ENCODE assay signal across 9 cellular contexts in the genomic region with DNA sequence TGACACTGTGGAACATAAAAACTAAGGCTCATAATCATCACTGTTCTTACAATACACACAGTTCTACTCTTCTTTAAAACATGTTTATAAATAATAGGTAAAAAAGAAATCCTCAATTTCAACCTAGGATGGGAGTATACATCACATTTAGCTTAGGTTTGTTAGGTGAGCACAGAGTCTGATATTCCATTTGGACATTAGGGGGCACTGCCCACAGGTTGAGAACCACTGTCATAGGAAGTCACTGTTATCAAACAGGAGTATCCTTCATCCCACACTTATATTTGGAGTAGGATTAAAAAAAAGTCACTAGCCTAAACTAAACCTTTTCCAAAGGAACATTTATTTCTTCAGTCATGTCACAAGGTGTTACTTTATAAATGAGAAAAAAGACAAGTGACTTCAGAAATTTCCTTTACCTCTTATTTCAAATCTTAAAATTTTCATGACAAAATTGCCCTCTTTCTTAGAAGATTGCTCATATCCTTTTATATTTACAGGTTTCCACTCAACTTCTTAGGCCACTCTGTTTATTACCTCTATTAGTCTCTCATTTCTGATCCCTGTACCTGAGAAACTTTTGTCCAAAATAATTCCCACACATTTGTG.
DNase-seq lines count a peak whose midpoint lies in the region; ATAC-seq lines count a peak whose summit lies in the region.
"Had no signal": no experiment of that assay in that cellular context is flagged by ENCODE, and none has a peak within 500 bp of the region (broad histone marks: within the 10 kb centered on the region; RNA-seq: fewer than 3 reads in every experiment).

No MANE protein-coding gene starts in this region.

- in situ Hi-C loops in SK-MEL-5 (cut with HindIII; ENCODE audit: low pct_unique_long_range_greater_than_20kb, low sequenced_read_pairs): no loop called here

- peak; percentile 80 for ATAC-seq in HG02885 (IDR thresholded peaks at IDR 0.05; ENCODE audit: poor library complexity, unreplicated experiment)
- ATAC-seq in HG03457 (IDR thresholded peaks at IDR 0.05; ENCODE audit: unreplicated experiment): no peak

- peak; percentile 2 for DNase-seq in NCI-H2171 treated with DMSO at 0.1 percent for 48 hours (lab: John Stamatoyannopoulos, UW)
- no peak for DNase-seq in NCI-H2171 (lab: John Stamatoyannopoulos, UW)
- peak; percentile 66 for DNase-seq in SK-MEL-5 (ENCODE audit: low read depth, low spot score)
- peak; percentile 42 for DNase-seq in left kidney (ENCODE audit: low read depth, low spot score)
- no peak for DNase-seq in retina
- DNase-seq in putamen (ENCODE audit: low spot score): no peak
- DNase-seq: right cardiac atrium had no signal

Comparison
In these comparisons a context has a peak if more than half of its experiments do, and no peak if none do; other contexts are left out.
1. DNase-seq: peak in NCI-H2171 treated with DMSO at 0.1 percent for 48 hours (single experiment), SK-MEL-5 (single experiment) and left kidney (single experiment); none in NCI-H2171 (single experiment), retina (single experiment) and putamen (single experiment).